11 cellular contexts compared by ENCODE assay signal in the genomic region with DNA sequence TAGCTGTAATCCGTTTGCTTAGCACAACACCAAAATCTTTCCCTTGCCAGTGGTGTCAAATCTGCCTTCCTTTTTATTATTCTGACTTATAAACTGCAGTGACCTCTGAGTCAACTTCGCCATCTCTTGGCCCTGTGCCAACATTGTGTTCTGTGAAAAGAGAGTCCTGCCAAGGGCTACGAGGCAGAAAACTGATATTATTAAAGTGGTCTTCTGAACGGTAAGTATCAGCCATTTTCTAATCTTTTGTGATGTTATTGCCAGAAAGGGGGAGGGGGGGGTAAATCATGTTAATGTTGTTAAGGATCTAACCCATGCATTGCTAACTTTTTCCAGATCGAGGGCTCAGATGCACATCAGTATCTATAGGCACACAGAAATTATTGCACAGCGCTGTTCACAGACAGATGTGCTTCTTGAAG.
A peak's percentile ranks its signal among the peaks of the same experiment; 100 is the strongest.
DNase-seq lines count a peak whose midpoint lies in the region; ATAC-seq and TF ChIP-seq lines count a peak whose summit lies in the region.
"Had no signal": no experiment of that assay in that cellular context is flagged by ENCODE, and none has a peak within 500 bp of the region (broad histone marks: within the 10 kb centered on the region; RNA-seq: fewer than 3 reads in every experiment).

No MANE protein-coding gene starts in this region.

- H3K36me3 ChIP-seq in body of pancreas (replicated peaks in 1 of 2; ENCODE audit: insufficient read depth in 1 of 2, low read depth in 2 of 2) (no peaks in the 10 kb centered on the region), aorta (ENCODE audit: control insufficient read depth in 1 of 2, insufficient read depth in 2 of 2, low read length in 1 of 2) (no peaks in the 10 kb centered on the region)
- H3K36me3 ChIP-seq: WERI-Rb-1 had no signal

- ATAC-seq in body of pancreas (no peak), aorta (ENCODE audit: low FRiP score) (no peak)

- DNase-seq in NCI-H2171 treated with DMSO at 0.1 percent for 48 hours (lab: John Stamatoyannopoulos, UW) (peak; percentile 35), NCI-H2171 (lab: John Stamatoyannopoulos, UW) (no peak), body of pancreas (peak; percentile 14 to 22 (median 19)), hippocampal formation (lab: John Stamatoyannopoulos, UW) (peak; percentile 30 to 42), superior temporal gyrus (ENCODE audit: extremely low spot score) (peak; percentile 81), iPS-NIHi7 (ENCODE audit: extremely low spot score) (no peak), aorta (no peak), NCI-H146 treated with DMSO at 0.1 percent for 48 hours (lab: John Stamatoyannopoulos, UW; ENCODE audit: unreplicated experiment) (no peak)
- DNase-seq: ACHN, NCI-H345, WERI-Rb-1 had no signal

- WGBS in body of pancreas, 2 donors, result 53 to 59% methylated on average over 6 of the region's 6 CpGs
- WGBS in aorta, 2 donors, result 26% methylated on average over 6 of the region's 6 CpGs

- H3K4me1 ChIP-seq in body of pancreas (no peaks in the 10 kb centered on the region), aorta (ENCODE audit: control insufficient read depth in 1 of 2, insufficient read depth in 2 of 2, low read length in 2 of 2) (no peaks in the 10 kb centered on the region)

- TF ChIP-seq POLR2A in body of pancreas (IDR thresholded peaks at IDR 0.05), result no peak

- H3K4me3 ChIP-seq in body of pancreas, result no peak overlapping the region
- H3K4me3 ChIP-seq in aorta (ENCODE audit: low read length in 2 of 2), result no peak overlapping the region

- no peak overlapping the region for H3K27ac ChIP-seq in body of pancreas
- H3K27ac ChIP-seq in aorta (ENCODE audit: low read depth in 1 of 2, low read length in 2 of 2), result no peak overlapping the region
- H3K27ac ChIP-seq: WERI-Rb-1 had no signal

- intact Hi-C loops in body of pancreas (cut with DNase I), result no loop called here
- intact Hi-C loops in aorta (cut with DNase I), result no loop called here

- TF ChIP-seq CTCF in body of pancreas (IDR thresholded peaks at IDR 0.05), result no peak

- H3K9me3 ChIP-seq in body of pancreas (no peaks in the 10 kb centered on the region), aorta (ENCODE audit: control insufficient read depth, low read length) (peaks cover 2% of the 10 kb centered on the region)

- H3K27me3 ChIP-seq in body of pancreas (no peaks in the 10 kb centered on the region), aorta (ENCODE audit: control insufficient read depth in 1 of 2, insufficient read depth in 2 of 2, low read length in 1 of 2) (no peaks in the 10 kb centered on the region)

Comparison
In these comparisons a context has a peak if more than half of its experiments do, and no peak if none do; other contexts are left out.
1. DNase-seq: peak in NCI-H2171 treated with DMSO at 0.1 percent for 48 hours (single experiment), body of pancreas (4 of 4), hippocampal formation (2 of 2) and superior temporal gyrus (single experiment); none in NCI-H2171 (single experiment), iPS-NIHi7 (single experiment), aorta (0 of 2) and NCI-H146 treated with DMSO at 0.1 percent for 48 hours (single experiment).